Comparison of ENCODE assay signal across 9 cellular contexts in genomic region chr22:19035474-19036228, GRCh38.
DNase-seq lines count a peak whose midpoint lies in the region; TF ChIP-seq lines count a peak whose summit lies in the region.
"Had no signal": no experiment of that assay in that cellular context is flagged by ENCODE, and none has a peak within 500 bp of the region (broad histone marks: within the 10 kb centered on the region; RNA-seq: fewer than 3 reads in every experiment).

No MANE protein-coding gene starts in this region.

- H3K4me3 ChIP-seq in osteoblast (ENCODE audit: insufficient read depth, low read length) = no peak overlapping the region
- no peak overlapping the region for H3K4me3 ChIP-seq in transverse colon
- H3K4me3 ChIP-seq: upper lobe of left lung had no signal

- H3K9me3 Mint-ChIP-seq in endothelial cell (ENCODE audit: unreplicated experiment) = no peaks in the 10 kb centered on the region

- H3K79me2 ChIP-seq in osteoblast (ENCODE audit: insufficient read depth, low read length) = no peaks in the 10 kb centered on the region

- peaks cover 6% of the 10 kb centered on the region for H4K20me1 ChIP-seq in osteoblast (ENCODE audit: insufficient read depth, low read length)

- 47% methylated on average over 13 of the region's 14 CpGs; no CpG with 5 or more reads in 1 of the 2 donors for WGBS in transverse colon (ENCODE audit: low coverage in 1 of 2), 2 donors

- H3K4me1 ChIP-seq in osteoblast (ENCODE audit: insufficient read depth, low read length) = no peaks in the 10 kb centered on the region
- H3K4me1 ChIP-seq in transverse colon = no peaks in the 10 kb centered on the region
- H3K4me1 ChIP-seq: upper lobe of left lung had no signal

- H3K27me3 ChIP-seq in osteoblast (ENCODE audit: insufficient read depth, low read length) (peaks cover 2% of the 10 kb centered on the region), transverse colon (peaks cover 3% of the 10 kb centered on the region)
- H3K27me3 ChIP-seq: upper lobe of left lung had no signal

- H3K4me3 Mint-ChIP-seq in endothelial cell (ENCODE audit: unreplicated experiment) = no peak overlapping the region

- DNase-seq in NCI-H2196 (lab: John Stamatoyannopoulos, UW; ENCODE audit: unreplicated experiment) (peak; percentile 12), NCI-H2196 treated with DMSO at 0.1 percent for 48 hours (lab: John Stamatoyannopoulos, UW; ENCODE audit: unreplicated experiment) (no peak), NCI-H345 (lab: John Stamatoyannopoulos, UW) (peak; percentile 19), ecto neural progenitor cell (ENCODE audit: low spot score) (peak; percentile 72), osteoblast (ENCODE audit: insufficient read length, low spot score, missing footprints) (peak; percentile 72), transverse colon (no peak), endothelial cell (ENCODE audit: low spot score) (no peak)
- no peak for DNase-seq in activated CD4-positive, alpha-beta T cell treated with anti-CD3 and anti-CD28 coated beads for 1 hour

- no peak for TF ChIP-seq EP300 in transverse colon (IDR thresholded peaks at IDR 0.05; ENCODE audit: low read depth)

- no peak overlapping the region for H3K27ac Mint-ChIP-seq in endothelial cell (ENCODE audit: unreplicated experiment)

- no peak overlapping the region for H3K4me2 ChIP-seq in osteoblast (ENCODE audit: insufficient read depth, low read length)

- H3K27me3 Mint-ChIP-seq in endothelial cell (ENCODE audit: unreplicated experiment) = peaks cover 13% of the 10 kb centered on the region

- TF ChIP-seq POLR2A in transverse colon (IDR thresholded peaks at IDR 0.05) = no peak

- no peak overlapping the region for H2AFZ ChIP-seq in osteoblast (ENCODE audit: low read length)

- peaks cover 12% of the 10 kb centered on the region for H3K36me3 Mint-ChIP-seq in endothelial cell (ENCODE audit: low read depth, unreplicated experiment)

- peak; percentile 9 for TF ChIP-seq CTCF in osteoblast (IDR thresholded peaks at IDR 0.05; ENCODE audit: extremely low read depth, low read depth, low read length)
- TF ChIP-seq CTCF in transverse colon (IDR thresholded peaks at IDR 0.05) = no peak
- no peak for TF ChIP-seq CTCF in endothelial cell (IDR thresholded peaks at IDR 0.05; ENCODE audit: unreplicated experiment)

- H3K36me3 ChIP-seq in osteoblast (ENCODE audit: insufficient read depth, low read length) (peaks cover 4% of the 10 kb centered on the region), transverse colon (peaks cover 0 to 16% (median 0%) of the 10 kb centered on the region in 4 donors)

- H3K9me3 ChIP-seq in osteoblast (ENCODE audit: low read depth, low read length) (no peaks in the 10 kb centered on the region), transverse colon (no peaks in the 10 kb centered on the region)
- H3K9me3 ChIP-seq: upper lobe of left lung had no signal

- no peak overlapping the region for H3K27ac ChIP-seq in osteoblast (ENCODE audit: low read depth, low read length)
- no peak overlapping the region for H3K27ac ChIP-seq in transverse colon
- H3K27ac ChIP-seq: upper lobe of left lung had no signal

- no peaks in the 10 kb centered on the region for H3K4me1 Mint-ChIP-seq in endothelial cell (ENCODE audit: unreplicated experiment)

- intact Hi-C loops in transverse colon (cut with DNase I; ENCODE audit: low total_unique reads) = no loop called here

- in situ Hi-C loops in transverse colon (cut with MboI; ENCODE audit: low pct_ligation_motif_present in 1 of 4, low pct_unique_long_range_greater_than_20kb in 1 of 4, low sequenced_read_pairs in 3 of 4) = no loop called here

Comparison
In these comparisons a context has a peak if more than half of its experiments do, and no peak if none do; other contexts are left out.
1. DNase-seq: peak in NCI-H2196 (single experiment), NCI-H345 (single experiment), ecto neural progenitor cell (single experiment) and osteoblast (single experiment); none in NCI-H2196 treated with DMSO at 0.1 percent for 48 hours (single experiment), activated CD4-positive, alpha-beta T cell treated with anti-CD3 and anti-CD28 coated beads for 1 hour (single experiment), transverse colon (single experiment) and endothelial cell (single experiment).